8 cellular contexts compared by ENCODE assay signal in the genomic region with DNA sequence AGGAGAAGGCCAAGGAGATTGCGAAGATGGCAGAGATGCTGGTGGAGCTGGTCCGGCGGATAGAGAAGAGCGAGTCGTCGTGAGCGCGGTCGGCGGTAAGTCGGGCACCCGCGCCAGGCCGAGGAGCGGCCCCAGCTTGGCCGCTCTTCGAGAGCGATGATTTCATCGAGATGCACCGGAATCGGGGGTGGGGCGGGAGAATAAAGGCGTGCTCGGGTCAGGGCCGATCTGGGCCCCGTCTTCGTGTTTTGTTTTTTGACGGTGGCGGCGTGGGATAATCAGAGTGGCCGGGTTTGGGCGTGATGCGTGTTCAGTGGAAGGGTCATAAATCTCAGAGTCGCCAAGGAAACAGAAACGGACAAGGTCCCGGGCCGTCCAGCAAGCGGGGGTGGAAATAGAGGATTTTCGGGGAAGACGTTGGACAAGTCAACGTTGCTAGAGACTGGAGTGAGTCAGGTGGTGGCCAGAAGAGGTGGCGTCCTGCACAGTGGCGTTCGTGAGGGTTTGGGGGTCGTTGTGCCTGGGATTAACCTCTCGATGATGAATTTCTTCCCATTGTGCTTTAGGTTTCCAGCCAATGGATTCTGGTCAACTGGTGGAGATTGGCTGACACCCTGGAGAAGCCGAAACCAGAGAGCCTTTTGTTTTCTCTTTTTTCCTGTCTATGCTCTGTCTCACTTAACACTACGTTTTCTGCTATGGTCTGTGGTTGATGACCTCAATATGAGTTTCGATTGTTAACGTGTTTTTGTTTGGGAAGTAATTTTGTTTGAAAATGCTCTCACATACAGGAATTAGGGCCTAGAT. TPM values are rescaled to one million over a fixed set of nuclear protein-coding genes. Genes with fewer than 3 reads are reported as not detected.
DNase-seq lines count a peak whose midpoint lies in the region; ATAC-seq and TF ChIP-seq lines count a peak whose summit lies in the region.

No MANE protein-coding gene starts in this region.

- POLR2A ChIA-PET in activated B cell treated with CpG ODN at 0.5 μM for 24 hours (lab: Charles Lee), result interaction anchor here (0.8 to 5.8 kb wide), 22 partner anchors 10 to 427 kb away, joined by 3 to 118 read pairs (median 6); a partner anchor contains a TSS

- no peaks in the 10 kb centered on the region for H3K27me3 ChIP-seq in lower lobe of right lung (ENCODE audit: low read depth)

- no peaks in the 10 kb centered on the region for H3K27me3 Mint-ChIP-seq in activated B cell treated with CpG ODN at 0.5 μM for 24 hours

- DNase-seq in AG08396 (ENCODE audit: low spot score) (peak; percentile 75), activated B cell treated with CpG ODN at 0.5 μM for 24 hours (no peak), dermis blood vessel endothelial cell (peak; percentile 69), lower lobe of right lung (peak; percentile 68), hippocampal formation (lab: John Stamatoyannopoulos, UW) (no peak)
- DNase-seq in stimulated activated CD8-positive, alpha-beta memory T cell treated with anti-CD3 and anti-CD28 coated beads, Interleukin-4, amount 100 ng/mL, for 48 hours, result peak; percentile 58

- intact Hi-C loops in activated B cell treated with CpG ODN at 0.5 μM for 24 hours (cut with micrococcal nuclease) (loop anchor here (2.0 kb wide), 2 partner anchors 17 to 345 kb away; no protein-coding TSS in a partner anchor), lower lobe of right lung (cut with DNase I) (no loop called here)

- H3K36me3 Mint-ChIP-seq in activated B cell treated with CpG ODN at 0.5 μM for 24 hours (ENCODE audit: low read depth), result peaks cover 39% of the 10 kb centered on the region

- peaks cover 21% of the 10 kb centered on the region for H3K4me1 ChIP-seq in lower lobe of right lung

- H3K4me3 Mint-ChIP-seq in activated B cell treated with CpG ODN at 0.5 μM for 24 hours, result peak overlapping the region; percentile 99

- H3K4me1 Mint-ChIP-seq in activated B cell treated with CpG ODN at 0.5 μM for 24 hours, result peaks cover 36% of the 10 kb centered on the region

- ATAC-seq in GM19328 (IDR thresholded peaks at IDR 0.05; ENCODE audit: unreplicated experiment), result peak; percentile 9
- ATAC-seq in HG03442 (IDR thresholded peaks at IDR 0.05; ENCODE audit: unreplicated experiment), result peak; percentile 36
- peak; percentile 36 for ATAC-seq in activated B cell treated with CpG ODN at 0.5 μM for 24 hours (ENCODE audit: low read depth)
- ATAC-seq in lower lobe of right lung, result peak; percentile 75 to 81

- peak overlapping the region; percentile 100 for H3K27ac Mint-ChIP-seq in activated B cell treated with CpG ODN at 0.5 μM for 24 hours

- peaks cover 22% of the 10 kb centered on the region for H3K36me3 ChIP-seq in lower lobe of right lung

- H3K27ac ChIP-seq in lower lobe of right lung, result peak overlapping the region; percentile 96

- no peaks in the 10 kb centered on the region for H3K9me3 ChIP-seq in lower lobe of right lung

- H3K4me3 ChIP-seq in lower lobe of right lung, result peak overlapping the region; percentile 92

- no peaks in the 10 kb centered on the region for H3K9me3 Mint-ChIP-seq in activated B cell treated with CpG ODN at 0.5 μM for 24 hours

- TF ChIP-seq CTCF in activated B cell treated with CpG ODN at 0.5 μM for 24 hours (IDR thresholded peaks at IDR 0.05) (no peak), lower lobe of right lung (IDR thresholded peaks at IDR 0.05) (no peak)

- CTCF ChIA-PET in activated B cell treated with CpG ODN at 0.5 μM for 24 hours (lab: Charles Lee), result no interaction called here

RNA-seq across cellular contexts. Expression of a gene that starts 0.9 kb away (rescaled TPM):
- 93.8 and 93.9 TPM in 2 replicates for total RNA-seq in activated B cell treated with CpG ODN at 0.5 μM for 24 hours
- total RNA-seq in dermis blood vessel endothelial cell, result 88.2 and 147 TPM in 2 replicates
- 211 TPM for total RNA-seq in lower lobe of right lung

RNA-seq across cellular contexts. Expression of a gene that starts 52.3 kb away (rescaled TPM):
- total RNA-seq in activated B cell treated with CpG ODN at 0.5 μM for 24 hours (not detected in 2 replicates), dermis blood vessel endothelial cell (not detected in 2 replicates), lower lobe of right lung (16.1 TPM)

Comparison
In these comparisons a context has a peak if more than half of its experiments do, and no peak if none do; other contexts are left out.
1. DNase-seq: peak in AG08396 (single experiment), dermis blood vessel endothelial cell (single experiment), lower lobe of right lung (single experiment) and stimulated activated CD8-positive, alpha-beta memory T cell treated with anti-CD3 and anti-CD28 coated beads, Interleukin-4, amount 100 ng/mL, for 48 hours (single experiment); none in activated B cell treated with CpG ODN at 0.5 μM for 24 hours (single experiment) and hippocampal formation (0 of 2).
2. ATAC-seq: peak in every context shown above with its lines; median percentile 78 in lower lobe of right lung; 36 in HG03442; 36 in activated B cell treated with CpG ODN at 0.5 μM for 24 hours; 9 in GM19328.
3. RNA of a gene that starts 52.3 kb away (total RNA-seq): 16.1 TPM in lower lobe of right lung (single experiment); not detected in activated B cell treated with CpG ODN at 0.5 μM for 24 hours and not detected in dermis blood vessel endothelial cell; every median in the first group is over 10 times any median in the second.